In the genomic region with DNA sequence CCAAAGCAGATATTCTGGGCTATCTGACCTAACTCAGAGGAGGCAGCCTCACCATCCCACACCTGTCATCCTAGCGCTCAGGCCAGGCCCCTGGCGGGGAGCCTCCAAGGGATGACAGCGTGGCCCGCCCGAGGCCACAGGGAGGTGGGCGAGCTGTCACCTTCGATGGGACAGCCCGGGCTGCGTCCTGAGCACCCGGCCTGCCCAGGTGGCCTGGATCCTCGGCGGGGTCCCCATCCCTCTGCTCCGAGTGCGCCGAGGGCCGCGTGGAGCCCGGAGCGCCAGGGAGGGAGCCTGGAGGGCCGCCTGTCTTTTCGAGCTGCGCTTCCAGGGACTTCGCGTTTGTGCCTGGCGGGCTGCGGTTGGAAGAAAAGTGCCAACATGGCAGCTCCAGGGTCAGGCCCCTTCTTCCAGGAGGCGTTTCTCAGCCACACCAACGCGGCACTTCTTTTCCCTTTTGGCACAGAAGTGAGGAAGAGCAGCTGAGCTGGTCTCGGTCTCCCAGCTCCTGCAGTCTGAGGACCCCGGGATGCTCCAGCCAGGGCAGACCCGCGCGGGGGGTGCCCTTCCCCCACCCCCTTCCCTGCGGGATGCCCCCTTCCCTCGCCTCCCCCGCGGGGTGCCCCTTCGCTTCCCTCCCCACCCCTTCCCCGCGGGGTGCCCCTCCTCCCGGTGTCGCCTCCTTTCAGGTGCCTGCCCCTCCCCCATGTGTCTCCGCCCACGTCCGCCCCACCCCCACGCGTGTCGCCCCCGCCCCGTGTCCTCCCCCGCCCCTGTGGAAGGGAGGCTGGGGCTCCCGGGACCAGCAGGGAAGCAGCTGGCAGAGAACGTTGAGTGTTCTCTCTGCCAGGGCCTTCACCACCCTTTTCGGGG, we compare ENCODE assay signal across 8 cellular contexts. TPM values are rescaled to one million over a fixed set of nuclear protein-coding genes. Genes with fewer than 3 reads are reported as not detected.
A peak's percentile ranks its signal among the peaks of the same experiment; 100 is the strongest.
DNase-seq lines count a peak whose midpoint lies in the region; ATAC-seq and TF ChIP-seq lines count a peak whose summit lies in the region.

No MANE protein-coding gene starts in this region.

- DNase-seq in GM04503 (ENCODE audit: low read depth) (peak; percentile 11), UCSD-AML1 (lab: John Stamatoyannopoulos, UW; ENCODE audit: unreplicated experiment) (peak; percentile 73), right lobe of liver (peak; percentile 63 to 76 (median 71)), NCI-H526 treated with DMSO at 0.1 percent for 48 hours (lab: John Stamatoyannopoulos, UW) (no peak)

- H3K9me3 ChIP-seq in right lobe of liver = no peaks in the 10 kb centered on the region

- no peaks in the 10 kb centered on the region for H3K9me3 Mint-ChIP-seq in stimulated activated memory B cell treated with anti-CD40 and anti-IgM and Interleukin-4, amounts not matched to agents 10 μg/mL and 1 μg/mL and 100 μg/mL, for 72 hours

- peak overlapping the region; percentile 74 for H3K27ac Mint-ChIP-seq in stimulated activated memory B cell treated with anti-CD40 and anti-IgM and Interleukin-4, amounts not matched to agents 10 μg/mL and 1 μg/mL and 100 μg/mL, for 72 hours

- peaks cover 27% of the 10 kb centered on the region for H3K27me3 Mint-ChIP-seq in stimulated activated memory B cell treated with anti-CD40 and anti-IgM and Interleukin-4, amounts not matched to agents 10 μg/mL and 1 μg/mL and 100 μg/mL, for 72 hours

- 3% methylated on average over 20 of the region's 55 CpGs for WGBS in right lobe of liver (ENCODE audit: insufficient coverage, low coverage, low lambda C conversion rate, missing lambda C conversion rate)

- H3K36me3 ChIP-seq in right lobe of liver = no peaks in the 10 kb centered on the region

- peak overlapping the region; percentile 67 to 73 (median 73) for H3K4me3 ChIP-seq in right lobe of liver

- peak overlapping the region; percentile 84 for H3K4me3 Mint-ChIP-seq in stimulated activated memory B cell treated with anti-CD40 and anti-IgM and Interleukin-4, amounts not matched to agents 10 μg/mL and 1 μg/mL and 100 μg/mL, for 72 hours

- peaks cover 0 to 8% (median 0%) of the 10 kb centered on the region in 4 donors for H3K4me1 ChIP-seq in right lobe of liver

- H3K27me3 ChIP-seq in right lobe of liver = no peaks in the 10 kb centered on the region

- H3K27ac ChIP-seq in cingulate gyrus (ENCODE audit: low read depth, low read length) = peak overlapping the region; percentile 67
- H3K27ac ChIP-seq in right lobe of liver = peak overlapping the region; percentile 72 to 92 (median 89)

- ATAC-seq in HG02852 (IDR thresholded peaks at IDR 0.05; ENCODE audit: unreplicated experiment) (peak; percentile 35), right lobe of liver (peak; percentile 56 to 71 (median 67)), GM18868 (IDR thresholded peaks at IDR 0.05; ENCODE audit: unreplicated experiment) (no peak)
- peak; percentile 52 for ATAC-seq in stimulated activated memory B cell treated with anti-CD40 and anti-IgM and Interleukin-4, amounts not matched to agents 10 μg/mL and 1 μg/mL and 100 μg/mL, for 72 hours

- intact Hi-C loops in right lobe of liver (cut with DNase I) = no loop called here

- no peaks in the 10 kb centered on the region for H3K36me3 Mint-ChIP-seq in stimulated activated memory B cell treated with anti-CD40 and anti-IgM and Interleukin-4, amounts not matched to agents 10 μg/mL and 1 μg/mL and 100 μg/mL, for 72 hours

- no peak for TF ChIP-seq CTCF in right lobe of liver (IDR thresholded peaks at IDR 0.05)

- TF ChIP-seq POLR2A in right lobe of liver (IDR thresholded peaks at IDR 0.05) = no peak

- peaks cover 25% of the 10 kb centered on the region for H3K4me1 Mint-ChIP-seq in stimulated activated memory B cell treated with anti-CD40 and anti-IgM and Interleukin-4, amounts not matched to agents 10 μg/mL and 1 μg/mL and 100 μg/mL, for 72 hours

RNA-seq across cellular contexts. Expression of gene GJA3, which starts 42.3 kb away (rescaled TPM):
- total RNA-seq in right lobe of liver = under 1 TPM in 1 of 6 experiments, not detected in 5; 0.11 TPM
